16 cellular contexts compared by ENCODE assay signal in the genomic region with DNA sequence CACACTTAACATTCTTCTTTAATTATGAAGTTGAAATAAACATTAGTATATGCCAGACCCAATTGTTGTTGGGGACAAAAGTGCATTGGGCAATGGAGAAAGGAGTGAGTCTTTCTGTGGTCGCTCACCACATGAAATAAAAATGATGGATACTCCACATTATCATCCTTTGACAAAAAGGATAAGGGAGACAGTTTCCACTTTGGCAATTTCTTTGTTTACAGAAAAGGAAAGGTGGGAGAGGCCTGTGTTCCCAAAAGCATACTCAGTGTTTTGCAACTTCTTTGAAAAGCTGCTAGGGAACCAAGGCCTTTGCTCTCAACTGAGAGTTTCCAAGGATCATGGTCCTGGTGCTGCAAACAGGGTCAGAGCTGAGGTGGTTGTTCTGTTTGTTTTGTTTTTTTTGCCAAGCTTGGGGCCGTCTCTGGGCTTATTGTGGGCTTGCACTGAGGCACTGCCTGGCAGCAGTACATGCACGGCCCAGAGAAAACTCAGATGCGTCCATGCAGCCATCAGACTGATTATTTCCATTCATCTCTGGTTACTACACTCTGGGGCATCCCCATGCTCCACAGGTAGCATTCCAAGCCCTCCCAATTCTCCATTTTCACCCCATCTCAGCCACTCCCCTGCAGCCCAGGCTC.
DNase-seq lines count a peak whose midpoint lies in the region; ATAC-seq and TF ChIP-seq lines count a peak whose summit lies in the region.
"Had no signal": no experiment of that assay in that cellular context is flagged by ENCODE, and none has a peak within 500 bp of the region (broad histone marks: within the 10 kb centered on the region; RNA-seq: fewer than 3 reads in every experiment).

No MANE protein-coding gene starts in this region.

- peaks cover 0 to 9% (median 0%) of the 10 kb centered on the region in 3 donors for H3K4me1 ChIP-seq in gastroesophageal sphincter
- H3K4me1 ChIP-seq in A673 (ENCODE audit: insufficient read depth, low read length, poor library complexity, severe bottlenecking) = no peaks in the 10 kb centered on the region
- H3K4me1 ChIP-seq: BE2C had no signal

- TF ChIP-seq EP300 in gastroesophageal sphincter (IDR thresholded peaks at IDR 0.05) = no peak

- DNase-seq in AG08395 (ENCODE audit: low spot score) (peak; percentile 64), GM04504 (ENCODE audit: low read depth) (peak; percentile 47), sciatic nerve (ENCODE audit: low spot score) (no peak), occipital lobe (lab: John Stamatoyannopoulos, UW) (no peak), germinal center (ENCODE audit: low spot score) (no peak), A673 (ENCODE audit: low spot score) (no peak)
- DNase-seq: BE2C; CD4-positive, alpha-beta memory T cell; GF-D8; MG63; NCI-H1105; NCI-H1694 treated with DMSO at 0.1 percent for 48 hours; NCI-H446; NCI-H774 had no signal

- 53 to 90% methylated on average over 1 to 4 of the region's 4 CpGs for WGBS in gastroesophageal sphincter (ENCODE audit: low coverage in 1 of 2), 2 donors

- H3K27ac ChIP-seq in gastroesophageal sphincter (no peak overlapping the region), A673 (ENCODE audit: low read depth, low read length, poor library complexity, severe bottlenecking) (no peak overlapping the region)
- H3K27ac ChIP-seq: KMS-11 had no signal

- intact Hi-C loops in sciatic nerve (cut with DNase I) = no loop called here
- intact Hi-C loops in A673 (cut with micrococcal nuclease; ENCODE audit: unreplicated experiment) = no loop called here

- CTCF ChIA-PET in A673 (lab: Charles Lee) = no interaction called here

- POLR2A ChIA-PET in A673 (lab: Charles Lee; ENCODE audit: low non-redundant PET) = no interaction called here

- ATAC-seq in gastroesophageal sphincter = peak; percentile 82
- peak; percentile 85 for ATAC-seq in sciatic nerve

- no peaks in the 10 kb centered on the region for H3K27me3 ChIP-seq in gastroesophageal sphincter
- peaks cover 17% of the 10 kb centered on the region for H3K27me3 ChIP-seq in A673 (replicated peaks; ENCODE audit: insufficient read depth, low read depth, low read length, poor library complexity)
- H3K27me3 ChIP-seq: MG63 had no signal

- TF ChIP-seq CTCF in gastroesophageal sphincter (IDR thresholded peaks at IDR 0.05) (no peak), A673 (conservative IDR thresholded peaks at IDR 0.05; ENCODE audit: low read depth, low read length) (no peak)

- no TSS peak for BruUV-seq in A673 (replicated peaks; lab: Mats Ljungman, UMichigan)

- H3K9me3 ChIP-seq in gastroesophageal sphincter (no peaks in the 10 kb centered on the region), A673 (ENCODE audit: low read depth, low read length, poor library complexity, severe bottlenecking) (no peaks in the 10 kb centered on the region)
- H3K9me3 ChIP-seq: BE2C, MG63 had no signal

- TF ChIP-seq POLR2A in gastroesophageal sphincter (IDR thresholded peaks at IDR 0.05) = no peak

- H3K36me3 ChIP-seq in gastroesophageal sphincter = no peaks in the 10 kb centered on the region
- H3K36me3 ChIP-seq in A673 (ENCODE audit: insufficient read depth, low read length, poor library complexity, severe bottlenecking) = no peaks in the 10 kb centered on the region
- H3K36me3 ChIP-seq: BE2C, MG63 had no signal

- H3K4me3 ChIP-seq in gastroesophageal sphincter (no peak overlapping the region), A673 (ENCODE audit: low read depth, low read length, poor library complexity, severe bottlenecking) (no peak overlapping the region)
- H3K4me3 ChIP-seq: MG63 had no signal

Comparison
In these comparisons a context has a peak if more than half of its experiments do, and no peak if none do; other contexts are left out.
1. DNase-seq: peak in AG08395 (single experiment) and GM04504 (single experiment); none in sciatic nerve (single experiment), occipital lobe (single experiment), germinal center (single experiment) and A673 (single experiment).